ENCODE assay signal across 13 cellular contexts in the genomic region with DNA sequence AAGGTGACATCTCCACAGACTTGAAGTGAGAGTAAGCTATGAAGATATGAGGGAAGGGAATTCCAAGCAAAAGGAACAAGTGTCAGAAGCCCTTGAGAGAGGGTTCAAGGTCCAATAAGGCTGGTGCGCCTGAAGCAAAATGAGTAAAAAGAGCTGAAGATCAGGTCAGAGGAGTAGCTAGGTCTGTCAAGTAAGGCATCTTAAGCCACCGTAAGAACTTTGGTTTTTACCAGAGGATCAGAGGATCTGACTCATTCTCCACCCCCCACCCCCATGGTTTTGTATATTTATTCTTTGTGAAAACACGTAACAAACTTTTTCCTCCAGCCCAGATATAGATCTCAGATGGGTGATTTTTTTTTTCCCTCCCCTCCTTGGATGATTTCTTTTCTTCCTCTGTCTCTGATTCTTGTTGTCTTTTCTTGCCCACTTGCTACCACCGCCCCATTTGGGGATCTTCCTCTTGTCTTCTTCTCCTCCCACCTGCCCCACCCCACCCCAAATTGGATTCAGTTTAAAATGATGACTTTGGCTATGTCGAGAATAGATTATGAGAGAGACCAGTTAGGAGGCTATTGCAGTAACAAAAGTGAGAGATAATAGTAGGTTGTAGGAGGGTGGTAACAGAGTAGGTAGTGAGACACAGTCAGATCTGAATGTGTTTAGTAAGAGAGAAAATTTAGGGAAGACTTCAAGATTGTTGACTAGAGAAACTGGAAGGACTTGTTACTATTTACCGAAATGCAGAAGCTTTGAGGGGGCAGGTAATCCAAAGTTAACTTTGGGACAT. TPM values are rescaled to one million over a fixed set of nuclear protein-coding genes. Genes with fewer than 3 reads are reported as not detected.
DNase-seq lines count a peak whose midpoint lies in the region; FAIRE-seq and TF ChIP-seq lines count a peak whose summit lies in the region.
"Had no signal": no experiment of that assay in that cellular context is flagged by ENCODE, and none has a peak within 500 bp of the region (broad histone marks: within the 10 kb centered on the region; RNA-seq: fewer than 3 reads in every experiment).

No MANE protein-coding gene starts in this region.

- no peaks in the 10 kb centered on the region for H3K27me3 Mint-ChIP-seq in activated CD4-positive, alpha-beta T cell treated with anti-CD3 and anti-CD28 coated beads, Interleukin-2, amount 10 ng/mL, durations not matched to agents 24 days and 14 days
- no peaks in the 10 kb centered on the region for H3K27me3 Mint-ChIP-seq in endothelial cell (ENCODE audit: unreplicated experiment)
- no peaks in the 10 kb centered on the region for H3K27me3 Mint-ChIP-seq in Calu3 (ENCODE audit: unreplicated experiment)

- H3K27me3 ChIP-seq in hepatocyte, result no peaks in the 10 kb centered on the region
- H3K27me3 ChIP-seq: spleen had no signal

- peak overlapping the region; percentile 69 for H3K4me3 Mint-ChIP-seq in activated CD4-positive, alpha-beta T cell treated with anti-CD3 and anti-CD28 coated beads, Interleukin-2, amount 10 ng/mL, durations not matched to agents 24 days and 14 days
- H3K4me3 Mint-ChIP-seq in endothelial cell (ENCODE audit: unreplicated experiment) (no peak overlapping the region), Calu3 (ENCODE audit: low read depth, unreplicated experiment) (no peak overlapping the region)

- H3K36me3 Mint-ChIP-seq in activated CD4-positive, alpha-beta T cell treated with anti-CD3 and anti-CD28 coated beads, Interleukin-2, amount 10 ng/mL, durations not matched to agents 24 days and 14 days (ENCODE audit: low read depth), result peaks cover 54% of the 10 kb centered on the region
- H3K36me3 Mint-ChIP-seq in endothelial cell (ENCODE audit: low read depth, unreplicated experiment) (peaks cover 16% of the 10 kb centered on the region), Calu3 (ENCODE audit: insufficient read depth, unreplicated experiment) (peaks cover 28% of the 10 kb centered on the region)

- peaks cover 38% of the 10 kb centered on the region for H3K79me2 ChIP-seq in hepatocyte

- peak overlapping the region; percentile 96 for H3K27ac Mint-ChIP-seq in activated CD4-positive, alpha-beta T cell treated with anti-CD3 and anti-CD28 coated beads, Interleukin-2, amount 10 ng/mL, durations not matched to agents 24 days and 14 days
- H3K27ac Mint-ChIP-seq in endothelial cell (ENCODE audit: unreplicated experiment), result peak overlapping the region; percentile 17
- no peak overlapping the region for H3K27ac Mint-ChIP-seq in Calu3 (ENCODE audit: unreplicated experiment)

- intact Hi-C loops in activated CD4-positive, alpha-beta T cell treated with anti-CD3 and anti-CD28 coated beads, Interleukin-2, amount 10 ng/mL, durations not matched to agents 24 days and 14 days (cut with micrococcal nuclease), result loop anchor here (1.0 to 2.0 kb wide), 2 partner anchors 49 to 283 kb away; no protein-coding TSS in a partner anchor
- intact Hi-C loops in Calu3 (cut with micrococcal nuclease; ENCODE audit: unreplicated experiment), result no loop called here

- peaks cover 56% of the 10 kb centered on the region for H3K4me1 Mint-ChIP-seq in activated CD4-positive, alpha-beta T cell treated with anti-CD3 and anti-CD28 coated beads, Interleukin-2, amount 10 ng/mL, durations not matched to agents 24 days and 14 days
- H3K4me1 Mint-ChIP-seq in endothelial cell (ENCODE audit: unreplicated experiment) (peaks cover 11% of the 10 kb centered on the region), Calu3 (ENCODE audit: low read depth, unreplicated experiment) (peaks cover 27% of the 10 kb centered on the region)

- no peak overlapping the region for H3K4me3 ChIP-seq in hepatocyte
- H3K4me3 ChIP-seq: spleen, thoracic aorta had no signal

- DNase-seq in SIG-M5 treated with dmso at 0.1 percent for 504 hours (lab: John Stamatoyannopoulos, UW; ENCODE audit: unreplicated experiment), result peak; percentile 9
- DNase-seq in SIG-M5 (lab: John Stamatoyannopoulos, UW), result no peak
- no peak for DNase-seq in activated CD4-positive, alpha-beta T cell treated with anti-CD3 and anti-CD28 coated beads, Interleukin-2, amount 10 ng/mL, durations not matched to agents 24 days and 14 days
- DNase-seq in endothelial cell (ENCODE audit: low spot score), result no peak
- peak in 2 of 3 experiments; percentile 16 to 19 for DNase-seq in stimulated activated CD4-positive, alpha-beta T cell treated with anti-CD3 and anti-CD28 coated beads, TNF-alpha, amount 100 ng/mL, for 4 hours (ENCODE audit: low read depth in 3 of 3)
- DNase-seq in hepatocyte (ENCODE audit: low spot score), result no peak
- no peak for DNase-seq in Calu3
- no peak for DNase-seq in RCC 7860 (ENCODE audit: low spot score)
- DNase-seq: DMS79 treated with DMSO at 0.1 percent for 48 hours, left colon, NCI-H2029 treated with DMSO at 0.1 percent for 48 hours, spleen had no signal

- H3K27ac ChIP-seq in hepatocyte, result no peak overlapping the region
- H3K27ac ChIP-seq: spleen, thoracic aorta had no signal

- no peak overlapping the region for H3K4me2 ChIP-seq in hepatocyte

- WGBS in hepatocyte (ENCODE audit: low lambda C conversion rate, missing lambda C conversion rate), result 85% methylated on average over 6 of the region's 6 CpGs

- no TSS peak for BruUV-seq in Calu3 (replicated peaks; lab: Mats Ljungman, UMichigan)

- H3K36me3 ChIP-seq in hepatocyte (replicated peaks; ENCODE audit: insufficient read depth, low read depth), result no peaks in the 10 kb centered on the region

- CTCF ChIA-PET in Calu3 (lab: Charles Lee), result no interaction called here

- peaks cover 5% of the 10 kb centered on the region for H4K20me1 ChIP-seq in hepatocyte (ENCODE audit: insufficient read depth, poor library complexity, severe bottlenecking)

- no peaks in the 10 kb centered on the region for H3K9me2 ChIP-seq in hepatocyte (replicated peaks; ENCODE audit: insufficient read depth)

- TF ChIP-seq CTCF in endothelial cell (IDR thresholded peaks at IDR 0.05; ENCODE audit: unreplicated experiment) (no peak), hepatocyte (IDR thresholded peaks at IDR 0.05; ENCODE audit: poor library complexity) (no peak), Calu3 (IDR thresholded peaks at IDR 0.05; ENCODE audit: unreplicated experiment) (no peak)

- H3K9me3 ChIP-seq in hepatocyte (ENCODE audit: low read depth), result no peaks in the 10 kb centered on the region
- H3K9me3 ChIP-seq: spleen, thoracic aorta had no signal

- no peaks in the 10 kb centered on the region for H3K4me1 ChIP-seq in hepatocyte (ENCODE audit: insufficient read depth)

- no peak for FAIRE-seq in RCC 7860 (lab: Jason Lieb, UNC)

- no peak overlapping the region for H2AFZ ChIP-seq in hepatocyte

- H3K9me3 Mint-ChIP-seq in activated CD4-positive, alpha-beta T cell treated with anti-CD3 and anti-CD28 coated beads, Interleukin-2, amount 10 ng/mL, durations not matched to agents 24 days and 14 days, result no peaks in the 10 kb centered on the region
- no peaks in the 10 kb centered on the region for H3K9me3 Mint-ChIP-seq in endothelial cell (ENCODE audit: unreplicated experiment)
- H3K9me3 Mint-ChIP-seq in Calu3 (ENCODE audit: low read depth, unreplicated experiment), result no peaks in the 10 kb centered on the region

RNA-seq across cellular contexts. Expression of a gene that starts 6.1 kb away (rescaled TPM):
- total RNA-seq in activated CD4-positive, alpha-beta T cell treated with anti-CD3 and anti-CD28 coated beads, Interleukin-2, amount 10 ng/mL, durations not matched to agents 24 days and 14 days, result 58.3 and 59.9 TPM in 2 replicates
- total RNA-seq in endothelial cell (ENCODE audit: unreplicated experiment) (26.3 TPM), hepatocyte (36.9 and 42.0 TPM in 2 replicates), Calu3 (2022) (29.7 and 30.7 TPM in 2 replicates)
- polyA plus RNA-seq in hepatocyte, result 27.9 and 37.9 TPM in 2 replicates

RNA-seq across cellular contexts. Expression of a gene that starts 6.3 kb away (rescaled TPM):
- total RNA-seq in activated CD4-positive, alpha-beta T cell treated with anti-CD3 and anti-CD28 coated beads, Interleukin-2, amount 10 ng/mL, durations not matched to agents 24 days and 14 days, result 190 and 205 TPM in 2 replicates
- total RNA-seq in endothelial cell (ENCODE audit: unreplicated experiment), result 117 TPM
- 133 and 136 TPM in 2 replicates for total RNA-seq in hepatocyte
- 80.8 and 86.4 TPM in 2 replicates for polyA plus RNA-seq in hepatocyte
- 135 and 147 TPM in 2 replicates for total RNA-seq in Calu3 (2022)

RNA-seq across cellular contexts. Expression of a gene that starts 54.7 kb away (rescaled TPM):
- total RNA-seq in activated CD4-positive, alpha-beta T cell treated with anti-CD3 and anti-CD28 coated beads, Interleukin-2, amount 10 ng/mL, durations not matched to agents 24 days and 14 days, result 8.1 and 9.5 TPM in 2 replicates
- 36.6 TPM for total RNA-seq in endothelial cell (ENCODE audit: unreplicated experiment)
- 32.4 and 40.9 TPM in 2 replicates for total RNA-seq in hepatocyte
- 7.7 and 10.1 TPM in 2 replicates for polyA plus RNA-seq in hepatocyte
- total RNA-seq in Calu3 (2022), result 11.9 and 12.0 TPM in 2 replicates

Comparison
In these comparisons a context has a peak if more than half of its experiments do, and no peak if none do; other contexts are left out.
1. DNase-seq: peak in SIG-M5 treated with dmso at 0.1 percent for 504 hours (single experiment) and stimulated activated CD4-positive, alpha-beta T cell treated with anti-CD3 and anti-CD28 coated beads, TNF-alpha, amount 100 ng/mL, for 4 hours (2 of 3); none in SIG-M5 (single experiment), activated CD4-positive, alpha-beta T cell treated with anti-CD3 and anti-CD28 coated beads, Interleukin-2, amount 10 ng/mL, durations not matched to agents 24 days and 14 days (single experiment), endothelial cell (single experiment), hepatocyte (single experiment), Calu3 (single experiment) and RCC 7860 (single experiment).